In the genomic region with DNA sequence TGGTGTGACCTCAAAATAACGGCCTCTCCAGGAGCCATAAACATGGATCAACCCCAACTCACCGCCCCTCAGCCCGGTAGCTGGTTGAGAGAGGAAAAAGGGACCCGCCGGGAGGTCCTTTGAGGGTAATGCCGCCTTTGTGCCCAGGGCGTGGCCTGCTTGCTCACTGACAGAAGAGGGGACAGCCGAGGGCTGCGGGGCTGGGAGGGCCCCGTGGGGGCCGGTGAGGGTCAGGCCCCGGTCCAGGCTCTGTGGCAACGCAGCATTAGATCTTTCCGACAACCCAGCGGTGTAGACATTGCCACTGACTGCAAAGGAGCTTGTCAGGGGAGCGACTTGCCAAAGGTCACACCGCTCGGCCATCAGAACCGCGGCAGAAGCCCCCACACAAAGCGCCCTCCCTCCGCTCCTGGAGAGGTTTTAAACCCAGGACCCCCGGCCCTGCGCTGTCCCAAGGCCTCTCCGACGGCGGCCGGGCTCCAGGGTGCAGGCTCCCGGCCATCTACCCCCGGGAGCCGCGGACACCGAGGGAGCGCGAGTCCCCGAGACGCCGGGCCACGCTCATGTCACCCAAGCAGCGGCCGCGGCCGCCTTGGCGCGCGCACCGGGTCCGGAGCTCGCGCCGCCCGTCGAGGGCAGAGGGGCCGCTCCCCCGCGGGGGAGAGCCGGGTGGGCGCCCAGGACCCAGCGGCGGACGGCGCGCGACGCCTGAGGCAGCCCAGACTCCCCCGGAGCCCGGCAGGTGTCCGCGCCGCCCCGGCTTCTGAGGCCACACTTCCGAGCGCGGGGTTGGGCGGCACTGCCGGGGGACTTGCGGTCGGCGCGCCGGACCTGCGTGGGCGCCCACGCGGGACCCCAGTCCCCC, we compare ENCODE assay signal across 1 cellular context.
TF ChIP-seq lines count a peak whose summit lies in the region.

No MANE protein-coding gene starts in this region.

TF ChIP-seq in HepG2, 621 proteins besides CTCF, POLR2A, EP300 and RAD21 (continued from another document and continues in another):
- TF ChIP-seq, protein P1, sequence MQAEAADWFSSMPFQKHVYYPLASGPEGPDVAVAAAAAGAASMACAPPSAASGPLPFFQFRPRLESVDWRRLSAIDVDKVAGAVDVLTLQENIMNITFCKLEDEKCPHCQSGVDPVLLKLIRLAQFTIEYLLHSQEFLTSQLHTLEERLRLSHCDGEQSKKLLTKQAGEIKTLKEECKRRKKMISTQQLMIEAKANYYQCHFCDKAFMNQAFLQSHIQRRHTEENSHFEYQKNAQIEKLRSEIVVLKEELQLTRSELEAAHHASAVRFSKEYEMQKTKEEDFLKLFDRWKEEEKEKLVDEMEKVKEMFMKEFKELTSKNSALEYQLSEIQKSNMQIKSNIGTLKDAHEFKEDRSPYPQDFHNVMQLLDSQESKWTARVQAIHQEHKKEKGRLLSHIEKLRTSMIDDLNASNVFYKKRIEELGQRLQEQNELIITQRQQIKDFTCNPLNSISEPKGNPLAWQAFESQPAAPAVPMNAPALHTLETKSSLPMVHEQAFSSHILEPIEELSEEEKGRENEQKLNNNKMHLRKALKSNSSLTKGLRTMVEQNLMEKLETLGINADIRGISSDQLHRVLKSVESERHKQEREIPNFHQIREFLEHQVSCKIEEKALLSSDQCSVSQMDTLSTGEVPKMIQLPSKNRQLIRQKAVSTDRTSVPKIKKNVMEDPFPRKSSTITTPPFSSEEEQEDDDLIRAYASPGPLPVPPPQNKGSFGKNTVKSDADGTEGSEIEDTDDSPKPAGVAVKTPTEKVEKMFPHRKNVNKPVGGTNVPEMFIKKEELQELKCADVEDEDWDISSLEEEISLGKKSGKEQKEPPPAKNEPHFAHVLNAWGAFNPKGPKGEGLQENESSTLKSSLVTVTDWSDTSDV (CRISPR knock-in tag; IDR thresholded peaks at IDR 0.05): no peak; the same call in 1 of the 2 replicates
- TF ChIP-seq ZNF652 (CRISPR knock-in tag; IDR thresholded peaks at IDR 0.05; ENCODE audit: borderline replicate concordance, low read depth): no peak
- no peak for TF ChIP-seq NFAT5 (CRISPR knock-in tag; IDR thresholded peaks at IDR 0.05)
- TF ChIP-seq ZNF879 (CRISPR knock-in tag; IDR thresholded peaks at IDR 0.05): no peak
- no peak for TF ChIP-seq TERF1 (CRISPR knock-in tag; IDR thresholded peaks at IDR 0.05)
- no peak for TF ChIP-seq ZC3H13 (CRISPR knock-in tag; IDR thresholded peaks at IDR 0.05)
- TF ChIP-seq NFYC (CRISPR knock-in tag; IDR thresholded peaks at IDR 0.05): no peak
- no peak for TF ChIP-seq STAT5B (CRISPR knock-in tag; IDR thresholded peaks at IDR 0.05)
- no peak for TF ChIP-seq ZNF282 (IDR thresholded peaks at IDR 0.05; ENCODE audit: partially characterized antibody)
- TF ChIP-seq HCFC1 (IDR thresholded peaks at IDR 0.05; ENCODE audit: low read depth, low read length): no peak
- TF ChIP-seq ZNF292 (CRISPR knock-in tag; IDR thresholded peaks at IDR 0.05; ENCODE audit: borderline replicate concordance, low read depth): 0 out of 2 replicates have a peak, but pooled peaks have one; percentile 74
- TF ChIP-seq ZHX2 (IDR thresholded peaks at IDR 0.05; ENCODE audit: low read depth): no peak; the same call in 1 of the 2 replicates
- no peak for TF ChIP-seq ZHX2 (CRISPR knock-in tag; IDR thresholded peaks at IDR 0.05; ENCODE audit: borderline replicate concordance)
- TF ChIP-seq SIN3B (IDR thresholded peaks at IDR 0.05; ENCODE audit: low read length): no peak
- no peak for TF ChIP-seq ATF3 (CRISPR knock-in tag; IDR thresholded peaks at IDR 0.05)
- TF ChIP-seq KDM6A (CRISPR knock-in tag; IDR thresholded peaks at IDR 0.05; ENCODE audit: low read depth): no peak
- TF ChIP-seq ZNF790 (CRISPR knock-in tag; IDR thresholded peaks at IDR 0.05; ENCODE audit: borderline replicate concordance): no peak
- no peak for TF ChIP-seq PRDM10 (CRISPR knock-in tag; IDR thresholded peaks at IDR 0.05; ENCODE audit: low read depth)
- TF ChIP-seq, protein P2, sequence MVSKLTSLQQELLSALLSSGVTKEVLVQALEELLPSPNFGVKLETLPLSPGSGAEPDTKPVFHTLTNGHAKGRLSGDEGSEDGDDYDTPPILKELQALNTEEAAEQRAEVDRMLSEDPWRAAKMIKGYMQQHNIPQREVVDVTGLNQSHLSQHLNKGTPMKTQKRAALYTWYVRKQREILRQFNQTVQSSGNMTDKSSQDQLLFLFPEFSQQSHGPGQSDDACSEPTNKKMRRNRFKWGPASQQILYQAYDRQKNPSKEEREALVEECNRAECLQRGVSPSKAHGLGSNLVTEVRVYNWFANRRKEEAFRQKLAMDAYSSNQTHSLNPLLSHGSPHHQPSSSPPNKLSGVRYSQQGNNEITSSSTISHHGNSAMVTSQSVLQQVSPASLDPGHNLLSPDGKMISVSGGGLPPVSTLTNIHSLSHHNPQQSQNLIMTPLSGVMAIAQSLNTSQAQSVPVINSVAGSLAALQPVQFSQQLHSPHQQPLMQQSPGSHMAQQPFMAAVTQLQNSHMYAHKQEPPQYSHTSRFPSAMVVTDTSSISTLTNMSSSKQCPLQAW (CRISPR knock-in tag; IDR thresholded peaks at IDR 0.05): no peak
- TF ChIP-seq ZNF629 (CRISPR knock-in tag; conservative IDR thresholded peaks at IDR 0.05): no peak
- TF ChIP-seq ZNF782 (CRISPR knock-in tag; IDR thresholded peaks at IDR 0.05; ENCODE audit: borderline replicate concordance): 0 out of 2 replicates have a peak, but pooled peaks have one; percentile 50
- TF ChIP-seq NFIB (CRISPR knock-in tag; IDR thresholded peaks at IDR 0.05; ENCODE audit: borderline replicate concordance): no peak
- TF ChIP-seq, protein P3, sequence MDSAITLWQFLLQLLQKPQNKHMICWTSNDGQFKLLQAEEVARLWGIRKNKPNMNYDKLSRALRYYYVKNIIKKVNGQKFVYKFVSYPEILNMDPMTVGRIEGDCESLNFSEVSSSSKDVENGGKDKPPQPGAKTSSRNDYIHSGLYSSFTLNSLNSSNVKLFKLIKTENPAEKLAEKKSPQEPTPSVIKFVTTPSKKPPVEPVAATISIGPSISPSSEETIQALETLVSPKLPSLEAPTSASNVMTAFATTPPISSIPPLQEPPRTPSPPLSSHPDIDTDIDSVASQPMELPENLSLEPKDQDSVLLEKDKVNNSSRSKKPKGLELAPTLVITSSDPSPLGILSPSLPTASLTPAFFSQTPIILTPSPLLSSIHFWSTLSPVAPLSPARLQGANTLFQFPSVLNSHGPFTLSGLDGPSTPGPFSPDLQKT (CRISPR knock-in tag; IDR thresholded peaks at IDR 0.05; ENCODE audit: borderline replicate concordance): no peak
- TF ChIP-seq HNF4A (CRISPR knock-in tag; IDR thresholded peaks at IDR 0.05): peak; percentile 71
